8 cellular contexts compared by ENCODE assay signal in the genomic region with DNA sequence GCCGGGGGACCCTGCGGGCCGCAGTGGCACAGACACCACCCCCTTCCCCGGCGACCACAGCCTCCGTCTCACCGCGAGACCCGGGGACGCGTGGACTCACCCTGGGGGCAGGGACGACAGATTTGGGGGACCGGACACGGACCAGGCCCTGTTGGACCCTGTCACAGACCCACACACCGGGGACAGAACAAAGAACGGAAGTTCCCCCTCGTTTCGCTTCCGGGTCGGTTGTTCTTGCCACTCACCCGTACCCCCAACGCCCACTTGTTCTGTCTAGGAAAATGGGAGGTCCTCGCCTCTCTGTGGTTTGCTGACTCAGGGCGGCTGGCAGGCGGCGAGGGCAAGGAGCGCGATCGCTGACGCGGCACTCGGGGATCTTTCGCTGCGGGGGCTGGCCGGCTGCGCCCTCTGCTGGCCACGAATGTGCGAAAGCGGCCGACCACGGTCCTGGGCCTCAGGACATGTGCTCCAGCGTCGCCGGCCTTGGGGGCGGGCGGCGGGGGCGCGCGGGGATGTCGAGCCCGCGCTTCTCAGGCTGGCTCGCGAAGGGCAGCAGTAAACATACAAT. TPM values are rescaled to one million over a fixed set of nuclear protein-coding genes. Genes with fewer than 3 reads are reported as not detected.
A peak's percentile ranks its signal among the peaks of the same experiment; 100 is the strongest.
DNase-seq lines count a peak whose midpoint lies in the region; ATAC-seq and TF ChIP-seq lines count a peak whose summit lies in the region.

Gene ZNF3, minus strand, starts transcription at position 189 of the 568 bp plus-strand sequence. CDS start 4,366 bp downstream, outside the sequence.

- TF ChIP-seq POLR2A in erythroblast (IDR thresholded peaks at IDR 0.05; ENCODE audit: low read length) = peak; percentile 86

- no peaks in the 10 kb centered on the region for H3K27me3 ChIP-seq in mucosa of rectum (ENCODE audit: control insufficient read depth in 2 of 2, insufficient read depth in 2 of 2, low read length in 2 of 2)

- peaks cover 30 to 41% of the 10 kb centered on the region in 2 donors for H3K4me1 ChIP-seq in mucosa of rectum (ENCODE audit: control insufficient read depth in 2 of 2, insufficient read depth in 2 of 2, low read length in 2 of 2)

- peak; percentile 95 for DNase-seq in DMS79 treated with DMSO at 0.1 percent for 48 hours (lab: John Stamatoyannopoulos, UW)
- DNase-seq in KG1 (lab: John Stamatoyannopoulos, UW) = peak; percentile 55
- DNase-seq in activated T-cell treated with anti-CD3 and anti-CD28 coated beads, Interleukin-2, amount 50 U/mL, for 24 hours = peak; percentile 98
- peak; percentile 100 for DNase-seq in erythroblast (lab: John Stamatoyannopoulos, UW)
- DNase-seq in stimulated activated CD8-positive, alpha-beta memory T cell treated with anti-CD3 and anti-CD28 coated beads, Interleukin-4, amount 100 ng/mL, for 48 hours = peak; percentile 98

- H3K4me3 Mint-ChIP-seq in activated T-cell treated with anti-CD3 and anti-CD28 coated beads, Interleukin-2, amount 50 U/mL, for 24 hours = peak within 1 kb of the TSS; percentile 88

- peaks cover 38% of the 10 kb centered on the region for H3K36me3 Mint-ChIP-seq in activated T-cell treated with anti-CD3 and anti-CD28 coated beads, Interleukin-2, amount 50 U/mL, for 24 hours (ENCODE audit: low read depth)

- no peaks in the 10 kb centered on the region for H3K9me3 Mint-ChIP-seq in activated T-cell treated with anti-CD3 and anti-CD28 coated beads, Interleukin-2, amount 50 U/mL, for 24 hours

- H3K9me3 ChIP-seq in mucosa of rectum (ENCODE audit: control insufficient read depth in 2 of 2, low read length in 2 of 2) = no peaks in the 10 kb centered on the region

- peak; percentile 83 for ATAC-seq in GM21723 (IDR thresholded peaks at IDR 0.05; ENCODE audit: unreplicated experiment)

- peak within 1 kb of the TSS; percentile 93 for H3K27ac Mint-ChIP-seq in activated T-cell treated with anti-CD3 and anti-CD28 coated beads, Interleukin-2, amount 50 U/mL, for 24 hours

- H3K4me3 ChIP-seq in mucosa of rectum (ENCODE audit: low read length in 2 of 2) = peak within 1 kb of the TSS; percentile 95 to 100

- H3K9ac ChIP-seq in mucosa of rectum (ENCODE audit: low read depth in 1 of 2, low read length in 2 of 2) = peak within 1 kb of the TSS; percentile 95 to 99

- no peaks in the 10 kb centered on the region for H3K27me3 Mint-ChIP-seq in activated T-cell treated with anti-CD3 and anti-CD28 coated beads, Interleukin-2, amount 50 U/mL, for 24 hours

- H3K4me1 Mint-ChIP-seq in activated T-cell treated with anti-CD3 and anti-CD28 coated beads, Interleukin-2, amount 50 U/mL, for 24 hours (ENCODE audit: low read depth) = peaks cover 28% of the 10 kb centered on the region

- H3K36me3 ChIP-seq in mucosa of rectum (ENCODE audit: control insufficient read depth in 2 of 2, insufficient read depth in 2 of 2, low read length in 2 of 2) = peaks cover 8 to 9% of the 10 kb centered on the region in 2 donors

- H3K27ac ChIP-seq in mucosa of rectum (ENCODE audit: low read depth in 2 of 2, low read length in 2 of 2) = peak within 1 kb of the TSS; percentile 85 to 88

TF ChIP-seq in PFSK-1, 5 proteins besides CTCF, POLR2A, EP300 and RAD21:
- peak; percentile 83 for TF ChIP-seq SIN3A (IDR thresholded peaks at IDR 0.05; ENCODE audit: borderline replicate concordance, insufficient read depth, low read length)
- peak; percentile 97 for TF ChIP-seq FOXP2 (optimal IDR thresholded peaks at IDR 0.05; ENCODE audit: borderline replicate concordance, extremely low read depth, extremely low read length, insufficient read depth)
- TF ChIP-seq, protein P1, sequence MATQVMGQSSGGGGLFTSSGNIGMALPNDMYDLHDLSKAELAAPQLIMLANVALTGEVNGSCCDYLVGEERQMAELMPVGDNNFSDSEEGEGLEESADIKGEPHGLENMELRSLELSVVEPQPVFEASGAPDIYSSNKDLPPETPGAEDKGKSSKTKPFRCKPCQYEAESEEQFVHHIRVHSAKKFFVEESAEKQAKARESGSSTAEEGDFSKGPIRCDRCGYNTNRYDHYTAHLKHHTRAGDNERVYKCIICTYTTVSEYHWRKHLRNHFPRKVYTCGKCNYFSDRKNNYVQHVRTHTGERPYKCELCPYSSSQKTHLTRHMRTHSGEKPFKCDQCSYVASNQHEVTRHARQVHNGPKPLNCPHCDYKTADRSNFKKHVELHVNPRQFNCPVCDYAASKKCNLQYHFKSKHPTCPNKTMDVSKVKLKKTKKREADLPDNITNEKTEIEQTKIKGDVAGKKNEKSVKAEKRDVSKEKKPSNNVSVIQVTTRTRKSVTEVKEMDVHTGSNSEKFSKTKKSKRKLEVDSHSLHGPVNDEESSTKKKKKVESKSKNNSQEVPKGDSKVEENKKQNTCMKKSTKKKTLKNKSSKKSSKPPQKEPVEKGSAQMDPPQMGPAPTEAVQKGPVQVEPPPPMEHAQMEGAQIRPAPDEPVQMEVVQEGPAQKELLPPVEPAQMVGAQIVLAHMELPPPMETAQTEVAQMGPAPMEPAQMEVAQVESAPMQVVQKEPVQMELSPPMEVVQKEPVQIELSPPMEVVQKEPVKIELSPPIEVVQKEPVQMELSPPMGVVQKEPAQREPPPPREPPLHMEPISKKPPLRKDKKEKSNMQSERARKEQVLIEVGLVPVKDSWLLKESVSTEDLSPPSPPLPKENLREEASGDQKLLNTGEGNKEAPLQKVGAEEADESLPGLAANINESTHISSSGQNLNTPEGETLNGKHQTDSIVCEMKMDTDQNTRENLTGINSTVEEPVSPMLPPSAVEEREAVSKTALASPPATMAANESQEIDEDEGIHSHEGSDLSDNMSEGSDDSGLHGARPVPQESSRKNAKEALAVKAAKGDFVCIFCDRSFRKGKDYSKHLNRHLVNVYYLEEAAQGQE (IDR thresholded peaks at IDR 0.05; ENCODE audit: insufficient read depth in 1 of 2, low read depth in 2 of 2, low read length in 2 of 2) = 0 out of 4 replicates have a peak, but pooled peaks of 1 of the 2 experiments have one; percentile 40
- TF ChIP-seq TAF1 (IDR thresholded peaks at IDR 0.05; ENCODE audit: borderline replicate concordance, insufficient read depth, low read length) = peak; percentile 74
- peak; percentile 72; the same call in 1 of the 2 replicates for TF ChIP-seq POLR2AphosphoS5 (IDR thresholded peaks at IDR 0.05; ENCODE audit: low read depth, low read length)

RNA-seq across cellular contexts. Expression of gene ZNF3, which starts in this region (rescaled TPM):
- polyA plus RNA-seq in PFSK-1 (2012; ENCODE audit: insufficient read length, low read depth) = 14.0 TPM

Comparison
In these comparisons a context has a peak if more than half of its experiments do, and no peak if none do; other contexts are left out.
1. Peak in every context shown above with its lines: DNase-seq, ATAC-seq, H3K4me3 ChIP-seq and H3K27ac ChIP-seq.